Comparison of ENCODE assay signal across 35 cellular contexts in the genomic region with DNA sequence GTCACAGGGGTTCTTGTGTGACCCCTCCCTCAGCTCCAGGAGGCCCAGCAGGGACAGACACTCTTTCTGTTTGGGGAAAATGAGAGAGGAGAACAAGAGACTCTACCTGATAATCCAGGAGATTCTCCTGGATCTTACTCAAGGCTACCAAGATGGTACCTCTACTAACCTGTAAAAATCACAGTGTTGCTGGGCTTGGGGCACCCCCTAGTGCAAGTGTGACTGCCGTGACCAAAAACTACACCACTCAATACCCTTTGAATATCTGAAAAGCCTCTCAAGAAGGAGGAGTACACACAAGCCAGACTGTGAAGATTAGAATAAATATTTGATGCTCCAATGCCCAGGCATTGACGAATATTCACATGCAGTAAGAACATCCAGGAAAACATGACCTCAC.
"Had no signal": no experiment of that assay in that cellular context is flagged by ENCODE, and none has a peak within 500 bp of the region (broad histone marks: within the 10 kb centered on the region; RNA-seq: fewer than 3 reads in every experiment).

No MANE protein-coding gene starts in this region.

- H3K4me3 ChIP-seq: adrenal gland, body of pancreas, esophagus muscularis mucosa, gastroesophageal sphincter, heart right ventricle, hepatocyte had no signal

- H3K4me2 ChIP-seq: hepatocyte had no signal

- H3K36me3 ChIP-seq: adrenal gland, esophagus muscularis mucosa, gastroesophageal sphincter, heart right ventricle, WERI-Rb-1 had no signal

- H3K79me2 ChIP-seq: hepatocyte had no signal

- H3K4me1 Mint-ChIP-seq: activated CD4-positive, alpha-beta T cell treated with anti-CD3 and anti-CD28 coated beads for 36 hours; activated CD4-positive, alpha-beta T cell treated with anti-CD3 and anti-CD28 coated beads, Interleukin-2, amount 10 ng/mL, durations not matched to agents 24 days and 14 days; activated CD8-positive, alpha-beta memory T cell treated with anti-CD3 and anti-CD28 coated beads, Interleukin-2, amount 10 ng/mL, durations not matched to agents 7 days and 5 days; activated naive CD4-positive, alpha-beta T cell treated with anti-CD3 and anti-CD28 coated beads, Interleukin-2, amount 50 U/mL, for 24 hours; activated naive CD8-positive, alpha-beta T cell treated with anti-CD3 and anti-CD28 coated beads for 36 hours; activated naive CD8-positive, alpha-beta T cell treated with anti-CD3 and anti-CD28 coated beads, Interleukin-2, amount 50 U/mL, for 24 hours had no signal

- H3K27ac Mint-ChIP-seq: activated CD4-positive, alpha-beta memory T cell treated with anti-CD3 and anti-CD28 coated beads for 36 hours; activated CD4-positive, alpha-beta T cell treated with anti-CD3 and anti-CD28 coated beads for 36 hours; activated CD4-positive, alpha-beta T cell treated with anti-CD3 and anti-CD28 coated beads, Interleukin-2, amount 10 ng/mL, durations not matched to agents 24 days and 14 days; activated CD8-positive, alpha-beta memory T cell treated with anti-CD3 and anti-CD28 coated beads, Interleukin-2, amount 10 ng/mL, durations not matched to agents 7 days and 5 days; activated CD8-positive, alpha-beta T cell treated with anti-CD3 and anti-CD28 coated beads, Interleukin-2, amount 10 ng/mL, durations not matched to agents 7 days and 5 days; activated naive CD4-positive, alpha-beta T cell treated with anti-CD3 and anti-CD28 coated beads for 36 hours; activated naive CD4-positive, alpha-beta T cell treated with anti-CD3 and anti-CD28 coated beads, Interleukin-2, amount 50 U/mL, for 24 hours; activated naive CD8-positive, alpha-beta T cell treated with anti-CD3 and anti-CD28 coated beads for 36 hours; activated naive CD8-positive, alpha-beta T cell treated with anti-CD3 and anti-CD28 coated beads, Interleukin-2, amount 50 U/mL, for 24 hours; activated T-helper 1 cell treated with anti-CD3 and anti-CD28 coated beads, Interleukin-12 subunit alpha, Interleukin-12 subunit beta, Interleukin-2, Interleukin-4 antibody, amounts not matched to agents 30 ng/mL and 10 ng/mL and 1 ng/mL, durations not matched to agents 14 hours and 24 hours and 36 hours; activated T-helper 2 cell treated with anti-CD3 and anti-CD28 coated beads, Interferon-gamma antibody, Interleukin-2, Interleukin-4, amounts not matched to agents 10 μg/mL and 5 μg/mL and 100 μg/mL, durations not matched to agents 14 hours and 24 hours and 36 hours; effector memory CD8-positive, alpha-beta T cell had no signal

- H3K27ac ChIP-seq: adrenal gland, body of pancreas, esophagus muscularis mucosa, gastroesophageal sphincter, heart right ventricle, hepatocyte, WERI-Rb-1 had no signal

- H3K4me1 ChIP-seq: adrenal gland, body of pancreas, esophagus muscularis mucosa, gastroesophageal sphincter, heart right ventricle had no signal

- ATAC-seq: activated CD4-positive, alpha-beta T cell treated with anti-CD3 and anti-CD28 coated beads for 36 hours; activated CD8-positive, alpha-beta memory T cell treated with anti-CD3 and anti-CD28 coated beads, Interleukin-2, amount 10 ng/mL, durations not matched to agents 7 days and 5 days; activated CD8-positive, alpha-beta T cell treated with anti-CD3 and anti-CD28 coated beads, Interleukin-2, amount 10 ng/mL, durations not matched to agents 7 days and 5 days; activated naive CD8-positive, alpha-beta T cell treated with anti-CD3 and anti-CD28 coated beads, Interleukin-2, amount 50 U/mL, for 24 hours; body of pancreas; effector memory CD8-positive, alpha-beta T cell; gastroesophageal sphincter; heart right ventricle had no signal

- H3K27me3 ChIP-seq: adrenal gland, body of pancreas, esophagus muscularis mucosa, gastroesophageal sphincter, heart right ventricle, hepatocyte had no signal

- H3K36me3 Mint-ChIP-seq: activated CD4-positive, alpha-beta memory T cell treated with anti-CD3 and anti-CD28 coated beads for 36 hours; activated CD8-positive, alpha-beta memory T cell treated with anti-CD3 and anti-CD28 coated beads, Interleukin-2, amount 10 ng/mL, durations not matched to agents 7 days and 5 days; activated naive CD4-positive, alpha-beta T cell treated with anti-CD3 and anti-CD28 coated beads, Interleukin-2, amount 50 U/mL, for 24 hours; activated naive CD8-positive, alpha-beta T cell treated with anti-CD3 and anti-CD28 coated beads for 36 hours had no signal

- FAIRE-seq: colon had no signal

- H3K27me3 Mint-ChIP-seq: activated CD4-positive, alpha-beta memory T cell treated with anti-CD3 and anti-CD28 coated beads for 36 hours; activated CD4-positive, alpha-beta T cell treated with anti-CD3 and anti-CD28 coated beads for 36 hours; activated CD4-positive, alpha-beta T cell treated with anti-CD3 and anti-CD28 coated beads, Interleukin-2, amount 10 ng/mL, durations not matched to agents 24 days and 14 days; activated CD8-positive, alpha-beta memory T cell treated with anti-CD3 and anti-CD28 coated beads, Interleukin-2, amount 10 ng/mL, durations not matched to agents 7 days and 5 days; activated naive CD4-positive, alpha-beta T cell treated with anti-CD3 and anti-CD28 coated beads, Interleukin-2, amount 50 U/mL, for 24 hours; activated naive CD8-positive, alpha-beta T cell treated with anti-CD3 and anti-CD28 coated beads for 36 hours; activated naive CD8-positive, alpha-beta T cell treated with anti-CD3 and anti-CD28 coated beads, Interleukin-2, amount 50 U/mL, for 24 hours; effector memory CD8-positive, alpha-beta T cell had no signal

- H2AFZ ChIP-seq: hepatocyte had no signal

- DNase-seq: activated CD4-positive, alpha-beta memory T cell treated with anti-CD3 and anti-CD28 coated beads for 36 hours; activated CD4-positive, alpha-beta T cell treated with anti-CD3 and anti-CD28 coated beads for 36 hours; activated CD4-positive, alpha-beta T cell treated with anti-CD3 and anti-CD28 coated beads, Interleukin-2, amount 10 ng/mL, durations not matched to agents 24 days and 14 days; activated CD4-positive, CD25-positive, alpha-beta regulatory T cell; activated CD4-positive, CD25-positive, alpha-beta regulatory T cell treated with anti-CD3 and anti-CD28 coated beads, Interleukin-2, amount 50 U/mL, for 72 hours; activated CD8-positive, alpha-beta memory T cell treated with anti-CD3 and anti-CD28 coated beads, Interleukin-2, amount 10 ng/mL, durations not matched to agents 7 days and 5 days; activated CD8-positive, alpha-beta memory T cell treated with anti-CD3 and anti-CD28 coated beads, Interleukin-2, amount 50 U/mL, for 4 hours; activated CD8-positive, alpha-beta T cell treated with anti-CD3 and anti-CD28 coated beads, Interleukin-2, amount 10 ng/mL, durations not matched to agents 7 days and 5 days; activated effector memory CD4-positive, alpha-beta T cell treated with anti-CD3 and anti-CD28 coated beads, Interleukin-2, amount 50 U/mL, for 16 hours; activated naive CD4-positive, alpha-beta T cell treated with anti-CD3 and anti-CD28 coated beads for 36 hours; activated naive CD8-positive, alpha-beta T cell treated with anti-CD3 and anti-CD28 coated beads for 36 hours; activated naive CD8-positive, alpha-beta T cell treated with anti-CD3 and anti-CD28 coated beads, Interleukin-2, amount 50 U/mL, for 24 hours; activated T-cell treated with anti-CD3 and anti-CD28 coated beads, Interleukin-2, amount 50 U/mL, for 1 hour; activated T-cell treated with anti-CD3 and anti-CD28 coated beads, Interleukin-2, amount 50 U/mL, for 48 hours; adrenal gland; amygdala; aorta; body of pancreas; caudate nucleus; cortex of kidney; dermis blood vessel endothelial cell; effector CD4-positive, alpha-beta T cell; effector memory CD8-positive, alpha-beta T cell; erythroblast; foreskin melanocyte; heart right ventricle; T1000; WERI-Rb-1 had no signal

- H3K4me3 Mint-ChIP-seq: activated CD4-positive, alpha-beta memory T cell treated with anti-CD3 and anti-CD28 coated beads for 36 hours; activated CD4-positive, alpha-beta T cell treated with anti-CD3 and anti-CD28 coated beads for 36 hours; activated CD4-positive, alpha-beta T cell treated with anti-CD3 and anti-CD28 coated beads, Interleukin-2, amount 10 ng/mL, durations not matched to agents 24 days and 14 days; activated CD8-positive, alpha-beta memory T cell treated with anti-CD3 and anti-CD28 coated beads, Interleukin-2, amount 10 ng/mL, durations not matched to agents 7 days and 5 days; activated CD8-positive, alpha-beta T cell treated with anti-CD3 and anti-CD28 coated beads, Interleukin-2, amount 10 ng/mL, durations not matched to agents 7 days and 5 days; activated naive CD4-positive, alpha-beta T cell treated with anti-CD3 and anti-CD28 coated beads for 36 hours; activated naive CD4-positive, alpha-beta T cell treated with anti-CD3 and anti-CD28 coated beads, Interleukin-2, amount 50 U/mL, for 24 hours; activated naive CD8-positive, alpha-beta T cell treated with anti-CD3 and anti-CD28 coated beads for 36 hours; activated naive CD8-positive, alpha-beta T cell treated with anti-CD3 and anti-CD28 coated beads, Interleukin-2, amount 50 U/mL, for 24 hours; activated T-helper 1 cell treated with anti-CD3 and anti-CD28 coated beads, Interleukin-12 subunit alpha, Interleukin-12 subunit beta, Interleukin-2, Interleukin-4 antibody, amounts not matched to agents 30 ng/mL and 10 ng/mL and 1 ng/mL, durations not matched to agents 14 hours and 24 hours and 36 hours; effector memory CD8-positive, alpha-beta T cell had no signal
